ENCODE assay signal across 11 cellular contexts in genomic region chr4:68451246-68452211, GRCh38. TPM values are rescaled to one million over a fixed set of nuclear protein-coding genes. Genes with fewer than 3 reads are reported as not detected.
A peak's percentile ranks its signal among the peaks of the same experiment; 100 is the strongest.
DNase-seq lines count a peak whose midpoint lies in the region; ATAC-seq lines count a peak whose summit lies in the region.
"Had no signal": no experiment of that assay in that cellular context is flagged by ENCODE, and none has a peak within 500 bp of the region (broad histone marks: within the 10 kb centered on the region; RNA-seq: fewer than 3 reads in every experiment).

No MANE protein-coding gene starts in this region.

- ATAC-seq in GM18873 (IDR thresholded peaks at IDR 0.05; ENCODE audit: low FRiP score, unreplicated experiment) (peak; percentile 74), HG02588 (IDR thresholded peaks at IDR 0.05; ENCODE audit: unreplicated experiment) (peak; percentile 58), HG03571 (IDR thresholded peaks at IDR 0.05; ENCODE audit: unreplicated experiment) (no peak)

- peak; percentile 51 for DNase-seq in M059J (ENCODE audit: low read depth)
- DNase-seq in iPS-NIHi11 (ENCODE audit: low spot score) = peak; percentile 20
- DNase-seq in activated CD4-positive, CD25-positive, alpha-beta regulatory T cell treated with anti-CD3 and anti-CD28 coated beads, Interleukin-2, amount 50 U/mL, for 72 hours = no peak
- no peak for DNase-seq in CD1c-positive myeloid dendritic cell (ENCODE audit: extremely low spot score)
- DNase-seq in stimulated activated CD4-positive, alpha-beta T cell treated with anti-CD3 and anti-CD28 coated beads, Interleukin-12 subunit alpha, Interleukin-12 subunit beta, amount 100 ng/mL, for 4 hours = no peak
- DNase-seq: activated CD4-positive, alpha-beta T cell treated with anti-CD3 and anti-CD28 coated beads, Interleukin-2, amount 50 U/mL, for 48 hours; NCI-H187 had no signal

RNA-seq across cellular contexts. Expression of gene TMPRSS11E, which starts 4.3 kb away (rescaled TPM):
- not detected in 2 replicates for total RNA-seq in M059J (2014; rRNA removed; shearing (Covaris generic))
- total RNA-seq: fibroblast of lung had no signal

Comparison
In these comparisons a context has a peak if more than half of its experiments do, and no peak if none do; other contexts are left out.
1. DNase-seq: peak in M059J (single experiment) and iPS-NIHi11 (single experiment); none in activated CD4-positive, CD25-positive, alpha-beta regulatory T cell treated with anti-CD3 and anti-CD28 coated beads, Interleukin-2, amount 50 U/mL, for 72 hours (single experiment), CD1c-positive myeloid dendritic cell (single experiment) and stimulated activated CD4-positive, alpha-beta T cell treated with anti-CD3 and anti-CD28 coated beads, Interleukin-12 subunit alpha, Interleukin-12 subunit beta, amount 100 ng/mL, for 4 hours (single experiment).